ENCODE assay signal across 17 cellular contexts in genomic region chr12:81300454-81300853, GRCh38.
DNase-seq lines count a peak whose midpoint lies in the region; ATAC-seq and TF ChIP-seq lines count a peak whose summit lies in the region.
"Had no signal": no experiment of that assay in that cellular context is flagged by ENCODE, and none has a peak within 500 bp of the region (broad histone marks: within the 10 kb centered on the region; RNA-seq: fewer than 3 reads in every experiment).

No MANE protein-coding gene starts in this region.

- H2AFZ ChIP-seq in GM23338, result no peak overlapping the region

- H3K27ac Mint-ChIP-seq in GM23338, result no peak overlapping the region
- H3K27ac Mint-ChIP-seq in WTC11, result no peak overlapping the region
- no peak overlapping the region for H3K27ac Mint-ChIP-seq in immature natural killer cell
- H3K27ac Mint-ChIP-seq: B cell; CD4-positive, alpha-beta T cell had no signal

- H3K27ac ChIP-seq in GM23338 (ENCODE audit: low read depth), result no peak overlapping the region
- H3K27ac ChIP-seq: RWPE1, SJSA1 had no signal

- DNase-seq in GM23338 (ENCODE audit: low spot score) (peak; percentile 59), WTC11 (ENCODE audit: low spot score) (no peak), fibroblast of pulmonary artery (ENCODE audit: low read depth) (peak; percentile 8), myocyte (ENCODE audit: low read depth) (peak; percentile 9), NCI-H1105 treated with DMSO at 0.1 percent for 48 hours (lab: John Stamatoyannopoulos, UW) (no peak), immature natural killer cell (no peak)
- DNase-seq: Calu3; CD4-positive, alpha-beta T cell; Karpas-422; NCI-H1436; NCI-H2081 treated with DMSO at 0.1 percent for 48 hours; NCI-H524 treated with DMSO at 0.1 percent for 48 hours; NK-92 treated with Interleukin-12 subunit alpha and Interleukin-12 subunit beta, amount 100 ng/mL, for 24 hours had no signal

- H3K4me3 ChIP-seq in GM23338, result no peak overlapping the region
- no peak overlapping the region for H3K4me3 ChIP-seq in fibroblast of pulmonary artery (replicated peaks; ENCODE audit: low read depth, low read length)
- H3K4me3 ChIP-seq: SJSA1 had no signal

- H3K4me2 ChIP-seq in GM23338, result no peak overlapping the region

- H3K79me2 ChIP-seq in GM23338 (replicated peaks; ENCODE audit: insufficient read depth), result no peaks in the 10 kb centered on the region

- H3K4me1 Mint-ChIP-seq in GM23338, result no peaks in the 10 kb centered on the region
- no peaks in the 10 kb centered on the region for H3K4me1 Mint-ChIP-seq in WTC11
- H3K4me1 Mint-ChIP-seq in immature natural killer cell, result no peaks in the 10 kb centered on the region
- H3K4me1 Mint-ChIP-seq: B cell had no signal

- no peaks in the 10 kb centered on the region for H3K36me3 ChIP-seq in GM23338 (ENCODE audit: insufficient read depth)
- H3K36me3 ChIP-seq: SJSA1 had no signal

- CTCF ChIA-PET in WTC11 (lab: Charles Lee), result no interaction called here

- no peaks in the 10 kb centered on the region for H3K9me2 ChIP-seq in GM23338 (ENCODE audit: insufficient read depth)

- no peaks in the 10 kb centered on the region for H3K4me1 ChIP-seq in GM23338 (ENCODE audit: insufficient read depth)
- H3K4me1 ChIP-seq: SJSA1 had no signal

- H3K27me3 Mint-ChIP-seq in GM23338 (ENCODE audit: insufficient read depth, low read depth, poor library complexity) (no peaks in the 10 kb centered on the region), WTC11 (ENCODE audit: low read depth) (no peaks in the 10 kb centered on the region), immature natural killer cell (ENCODE audit: low read depth in 3 of 3) (no peaks in the 10 kb centered on the region)
- H3K27me3 Mint-ChIP-seq: B cell; CD4-positive, alpha-beta T cell had no signal

- H3F3A ChIP-seq in GM23338 (replicated peaks; ENCODE audit: low read depth), result no peaks in the 10 kb centered on the region

- ATAC-seq in GM23338 (peak; percentile 58; the same call in 2 of the 3 replicates), WTC11 (peak; percentile 60), GM21576 (IDR thresholded peaks at IDR 0.05; ENCODE audit: unreplicated experiment) (no peak)

- TF ChIP-seq CTCF in GM23338 (conservative IDR thresholded peaks at IDR 0.05; ENCODE audit: low read depth in 2 of 2) (no peak), WTC11 (IDR thresholded peaks at IDR 0.05) (no peak), fibroblast of pulmonary artery (IDR thresholded peaks at IDR 0.05; ENCODE audit: low read length, missing control alignments) (no peak)

- H3K4me3 Mint-ChIP-seq in GM23338 (no peak overlapping the region), WTC11 (no peak overlapping the region), immature natural killer cell (no peak overlapping the region)
- H3K4me3 Mint-ChIP-seq: B cell; CD4-positive, alpha-beta T cell had no signal

- no peaks in the 10 kb centered on the region for H3K36me3 Mint-ChIP-seq in GM23338 (ENCODE audit: low read depth)
- no peaks in the 10 kb centered on the region for H3K36me3 Mint-ChIP-seq in WTC11
- H3K36me3 Mint-ChIP-seq in immature natural killer cell, result no peaks in the 10 kb centered on the region

- no peaks in the 10 kb centered on the region for H4K20me1 ChIP-seq in GM23338 (replicated peaks; ENCODE audit: insufficient read depth)

- POLR2A ChIA-PET in WTC11 (lab: Charles Lee), result no interaction called here

- no peaks in the 10 kb centered on the region for H3K27me3 ChIP-seq in GM23338 (ENCODE audit: insufficient read depth)
- H3K27me3 ChIP-seq: SJSA1 had no signal

- H3K9me3 Mint-ChIP-seq in GM23338 (no peaks in the 10 kb centered on the region), WTC11 (no peaks in the 10 kb centered on the region), immature natural killer cell (peaks cover 0 to 21% (median 10%) of the 10 kb centered on the region in 6 donors)
- H3K9me3 Mint-ChIP-seq: CD4-positive, alpha-beta T cell had no signal

TF ChIP-seq in GM23338, 12 proteins besides CTCF, POLR2A, EP300 and RAD21:
- TF ChIP-seq REST (IDR thresholded peaks at IDR 0.05; ENCODE audit: unreplicated experiment) (peak; percentile 61), ETS1 (IDR thresholded peaks at IDR 0.05) (no peak)

TF ChIP-seq in WTC11, 78 proteins besides CTCF, POLR2A, EP300 and RAD21 (continues in another document):
- TF ChIP-seq, protein P1, sequence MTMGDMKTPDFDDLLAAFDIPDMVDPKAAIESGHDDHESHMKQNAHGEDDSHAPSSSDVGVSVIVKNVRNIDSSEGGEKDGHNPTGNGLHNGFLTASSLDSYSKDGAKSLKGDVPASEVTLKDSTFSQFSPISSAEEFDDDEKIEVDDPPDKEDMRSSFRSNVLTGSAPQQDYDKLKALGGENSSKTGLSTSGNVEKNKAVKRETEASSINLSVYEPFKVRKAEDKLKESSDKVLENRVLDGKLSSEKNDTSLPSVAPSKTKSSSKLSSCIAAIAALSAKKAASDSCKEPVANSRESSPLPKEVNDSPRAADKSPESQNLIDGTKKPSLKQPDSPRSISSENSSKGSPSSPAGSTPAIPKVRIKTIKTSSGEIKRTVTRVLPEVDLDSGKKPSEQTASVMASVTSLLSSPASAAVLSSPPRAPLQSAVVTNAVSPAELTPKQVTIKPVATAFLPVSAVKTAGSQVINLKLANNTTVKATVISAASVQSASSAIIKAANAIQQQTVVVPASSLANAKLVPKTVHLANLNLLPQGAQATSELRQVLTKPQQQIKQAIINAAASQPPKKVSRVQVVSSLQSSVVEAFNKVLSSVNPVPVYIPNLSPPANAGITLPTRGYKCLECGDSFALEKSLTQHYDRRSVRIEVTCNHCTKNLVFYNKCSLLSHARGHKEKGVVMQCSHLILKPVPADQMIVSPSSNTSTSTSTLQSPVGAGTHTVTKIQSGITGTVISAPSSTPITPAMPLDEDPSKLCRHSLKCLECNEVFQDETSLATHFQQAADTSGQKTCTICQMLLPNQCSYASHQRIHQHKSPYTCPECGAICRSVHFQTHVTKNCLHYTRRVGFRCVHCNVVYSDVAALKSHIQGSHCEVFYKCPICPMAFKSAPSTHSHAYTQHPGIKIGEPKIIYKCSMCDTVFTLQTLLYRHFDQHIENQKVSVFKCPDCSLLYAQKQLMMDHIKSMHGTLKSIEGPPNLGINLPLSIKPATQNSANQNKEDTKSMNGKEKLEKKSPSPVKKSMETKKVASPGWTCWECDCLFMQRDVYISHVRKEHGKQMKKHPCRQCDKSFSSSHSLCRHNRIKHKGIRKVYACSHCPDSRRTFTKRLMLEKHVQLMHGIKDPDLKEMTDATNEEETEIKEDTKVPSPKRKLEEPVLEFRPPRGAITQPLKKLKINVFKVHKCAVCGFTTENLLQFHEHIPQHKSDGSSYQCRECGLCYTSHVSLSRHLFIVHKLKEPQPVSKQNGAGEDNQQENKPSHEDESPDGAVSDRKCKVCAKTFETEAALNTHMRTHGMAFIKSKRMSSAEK (CRISPR knock-in tag; IDR thresholded peaks at IDR 0.05; ENCODE audit: borderline replicate concordance), result no peak
- TF ChIP-seq, protein P2, sequence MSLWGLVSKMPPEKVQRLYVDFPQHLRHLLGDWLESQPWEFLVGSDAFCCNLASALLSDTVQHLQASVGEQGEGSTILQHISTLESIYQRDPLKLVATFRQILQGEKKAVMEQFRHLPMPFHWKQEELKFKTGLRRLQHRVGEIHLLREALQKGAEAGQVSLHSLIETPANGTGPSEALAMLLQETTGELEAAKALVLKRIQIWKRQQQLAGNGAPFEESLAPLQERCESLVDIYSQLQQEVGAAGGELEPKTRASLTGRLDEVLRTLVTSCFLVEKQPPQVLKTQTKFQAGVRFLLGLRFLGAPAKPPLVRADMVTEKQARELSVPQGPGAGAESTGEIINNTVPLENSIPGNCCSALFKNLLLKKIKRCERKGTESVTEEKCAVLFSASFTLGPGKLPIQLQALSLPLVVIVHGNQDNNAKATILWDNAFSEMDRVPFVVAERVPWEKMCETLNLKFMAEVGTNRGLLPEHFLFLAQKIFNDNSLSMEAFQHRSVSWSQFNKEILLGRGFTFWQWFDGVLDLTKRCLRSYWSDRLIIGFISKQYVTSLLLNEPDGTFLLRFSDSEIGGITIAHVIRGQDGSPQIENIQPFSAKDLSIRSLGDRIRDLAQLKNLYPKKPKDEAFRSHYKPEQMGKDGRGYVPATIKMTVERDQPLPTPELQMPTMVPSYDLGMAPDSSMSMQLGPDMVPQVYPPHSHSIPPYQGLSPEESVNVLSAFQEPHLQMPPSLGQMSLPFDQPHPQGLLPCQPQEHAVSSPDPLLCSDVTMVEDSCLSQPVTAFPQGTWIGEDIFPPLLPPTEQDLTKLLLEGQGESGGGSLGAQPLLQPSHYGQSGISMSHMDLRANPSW (CRISPR knock-in tag; conservative IDR thresholded peaks at IDR 0.05; ENCODE audit: low read depth), result no peak
- TF ChIP-seq JAZF1 (CRISPR knock-in tag; IDR thresholded peaks at IDR 0.05) (no peak), NR2C2 (CRISPR knock-in tag; IDR thresholded peaks at IDR 0.05) (no peak), USF1 (CRISPR knock-in tag; IDR thresholded peaks at IDR 0.05) (no peak), NFATC4 (CRISPR knock-in tag; IDR thresholded peaks at IDR 0.05) (no peak), EMX1 (CRISPR knock-in tag; IDR thresholded peaks at IDR 0.05) (no peak), NFE2L1 (CRISPR knock-in tag; IDR thresholded peaks at IDR 0.05) (no peak), GRHL2 (CRISPR knock-in tag; IDR thresholded peaks at IDR 0.05; ENCODE audit: insufficient replicate concordance, severe bottlenecking) (no peak)
- TF ChIP-seq, protein P3, sequence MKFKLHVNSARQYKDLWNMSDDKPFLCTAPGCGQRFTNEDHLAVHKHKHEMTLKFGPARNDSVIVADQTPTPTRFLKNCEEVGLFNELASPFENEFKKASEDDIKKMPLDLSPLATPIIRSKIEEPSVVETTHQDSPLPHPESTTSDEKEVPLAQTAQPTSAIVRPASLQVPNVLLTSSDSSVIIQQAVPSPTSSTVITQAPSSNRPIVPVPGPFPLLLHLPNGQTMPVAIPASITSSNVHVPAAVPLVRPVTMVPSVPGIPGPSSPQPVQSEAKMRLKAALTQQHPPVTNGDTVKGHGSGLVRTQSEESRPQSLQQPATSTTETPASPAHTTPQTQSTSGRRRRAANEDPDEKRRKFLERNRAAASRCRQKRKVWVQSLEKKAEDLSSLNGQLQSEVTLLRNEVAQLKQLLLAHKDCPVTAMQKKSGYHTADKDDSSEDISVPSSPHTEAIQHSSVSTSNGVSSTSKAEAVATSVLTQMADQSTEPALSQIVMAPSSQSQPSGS (CRISPR knock-in tag; IDR thresholded peaks at IDR 0.05; ENCODE audit: borderline replicate concordance, low read depth), result no peak

Comparison
In these comparisons a context has a peak if more than half of its experiments do, and no peak if none do; other contexts are left out.
1. DNase-seq: peak in GM23338 (single experiment), fibroblast of pulmonary artery (single experiment) and myocyte (single experiment); none in WTC11 (single experiment), NCI-H1105 treated with DMSO at 0.1 percent for 48 hours (single experiment) and immature natural killer cell (0 of 3).